Comparison of ENCODE assay signal across 8 cellular contexts in genomic region chr2:101883860-101884259, GRCh38.
DNase-seq lines count a peak whose midpoint lies in the region; ATAC-seq, FAIRE-seq and TF ChIP-seq lines count a peak whose summit lies in the region.

No MANE protein-coding gene starts in this region.

- H3K79me2 ChIP-seq in endothelial cell of umbilical vein (ENCODE audit: control insufficient read depth, insufficient read depth, low read length): peaks cover 41% of the 10 kb centered on the region

- H3K27ac Mint-ChIP-seq in natural killer cell: no peak overlapping the region

- no peak overlapping the region for H3K9ac ChIP-seq in endothelial cell of umbilical vein (replicated peaks; ENCODE audit: extremely low read depth, insufficient read depth, low read length)

- intact Hi-C loops in endothelial cell of umbilical vein (cut with micrococcal nuclease): loop anchor here (2.0 to 5.0 kb wide), 4 partner anchors 185 to 565 kb away; no protein-coding TSS in a partner anchor
- intact Hi-C loops in natural killer cell (cut with micrococcal nuclease): loop anchor here (1.0 kb wide), 2 partner anchors 356 to 565 kb away; no protein-coding TSS in a partner anchor

- H3K27me3 Mint-ChIP-seq in natural killer cell (ENCODE audit: low read depth in 2 of 2): no peaks in the 10 kb centered on the region

- POLR2A ChIA-PET in GM10248 (lab: Yijun Ruan, JAX): interaction anchor here (1.4 kb wide), 1 partner anchor 357 kb away, joined by 3 read pairs; no protein-coding TSS in a partner anchor
- POLR2A ChIA-PET in endothelial cell of umbilical vein (lab: Charles Lee): no interaction called here

- H3K9me3 Mint-ChIP-seq in natural killer cell: no peaks in the 10 kb centered on the region

- H2AFZ ChIP-seq in endothelial cell of umbilical vein (ENCODE audit: low read depth, low read length): no peak overlapping the region

- FAIRE-seq in HTR-8/SVneo (lab: Jason Lieb, UNC): no peak
- no peak for FAIRE-seq in endothelial cell of umbilical vein (lab: Jason Lieb, UNC)

- H3K4me1 ChIP-seq in endothelial cell of umbilical vein (ENCODE audit: control insufficient read depth, extremely low read depth, insufficient read depth, low read length): peaks cover 22% of the 10 kb centered on the region

- ATAC-seq in natural killer cell (peak; percentile 81 to 85 (median 81)), HG02571 (IDR thresholded peaks at IDR 0.05; ENCODE audit: unreplicated experiment) (no peak)

- DNase-seq in A172 (ENCODE audit: low spot score) (peak; percentile 55), GM10248 (ENCODE audit: extremely low spot score) (peak; percentile 39), HTR-8/SVneo (ENCODE audit: insufficient read length, low spot score) (peak; percentile 32), SW480 (ENCODE audit: low spot score) (peak; percentile 55), endothelial cell of umbilical vein (ENCODE audit: low read depth, low spot score) (peak; percentile 54), natural killer cell (no peak), middle frontal gyrus (ENCODE audit: extremely low spot score, low spot score) (no peak)

- dilution Hi-C loops in endothelial cell of umbilical vein (cut with MboI; ENCODE audit: extremely low pct_ligation_motif_present, low sequenced_read_pairs): no loop called here

- peaks cover 2% of the 10 kb centered on the region for H3K9me1 ChIP-seq in endothelial cell of umbilical vein (replicated peaks; ENCODE audit: control insufficient read depth, extremely low read depth, insufficient read depth, low read length)

- no peak overlapping the region for H3K4me3 Mint-ChIP-seq in natural killer cell

- H3K4me1 Mint-ChIP-seq in natural killer cell: no peaks in the 10 kb centered on the region

- H3K4me3 ChIP-seq in endothelial cell of umbilical vein (replicated peaks in 1 of 3; ENCODE audit: insufficient read depth in 1 of 3, low read depth in 1 of 3, low read length in 3 of 3): no peak overlapping the region

- no TSS peak for BruUV-seq in endothelial cell of umbilical vein (replicated peaks; lab: Mats Ljungman, UMichigan)

- no peaks in the 10 kb centered on the region for H3K27me3 ChIP-seq in endothelial cell of umbilical vein (ENCODE audit: control insufficient read depth in 2 of 2, insufficient read depth in 2 of 2, low read length in 2 of 2)

- CTCF ChIA-PET in GM10248 (lab: Yijun Ruan, JAX): interaction anchor here (0.6 to 4.7 kb wide), 48 partner anchors 8 to 568 kb away, joined by 3 to 50 read pairs (median 4); no protein-coding TSS in a partner anchor
- CTCF ChIA-PET in endothelial cell of umbilical vein (lab: Charles Lee): interaction anchor here (0.6 to 4.0 kb wide), 37 partner anchors 9 to 578 kb away, joined by 3 to 75 read pairs (median 5); no protein-coding TSS in a partner anchor

- TF ChIP-seq POLR2A in endothelial cell of umbilical vein (IDR thresholded peaks at IDR 0.05; ENCODE audit: low read depth, low read length): no peak

- no peak overlapping the region for H3K4me2 ChIP-seq in endothelial cell of umbilical vein (ENCODE audit: insufficient read depth, low read length)

- H4K20me1 ChIP-seq in endothelial cell of umbilical vein (replicated peaks; ENCODE audit: control insufficient read depth, extremely low read depth, insufficient read depth, low read length): peaks cover 12% of the 10 kb centered on the region

- H3K9me3 ChIP-seq in endothelial cell of umbilical vein (replicated peaks; ENCODE audit: control insufficient read depth, insufficient read depth, low read length): no peaks in the 10 kb centered on the region

- no peak overlapping the region for H3K27ac ChIP-seq in endothelial cell of umbilical vein (ENCODE audit: insufficient read depth, low read depth, low read length)

- TF ChIP-seq CTCF in GM10248 (IDR thresholded peaks at IDR 0.05; ENCODE audit: control extremely low read depth, extremely low read depth, low read depth, missing control alignments) (peak; percentile 37), endothelial cell of umbilical vein (IDR thresholded peaks at IDR 0.05; ENCODE audit: extremely low read depth in 1 of 2, insufficient read depth in 1 of 2, low read depth in 1 of 2, low read length in 2 of 2) (peak; percentile 33 to 53), natural killer cell (IDR thresholded peaks at IDR 0.05) (peak; percentile 66)

- H3K36me3 Mint-ChIP-seq in natural killer cell: peaks cover 16% of the 10 kb centered on the region

- peaks cover 10 to 30% of the 10 kb centered on the region in 2 experiments for H3K36me3 ChIP-seq in endothelial cell of umbilical vein (ENCODE audit: control insufficient read depth in 2 of 2, extremely low read depth in 1 of 2, insufficient read depth in 2 of 2, low read length in 2 of 2)

TF ChIP-seq in endothelial cell of umbilical vein, 7 proteins besides CTCF, POLR2A, EP300 and RAD21:
- TF ChIP-seq POLR2AphosphoS5 (IDR thresholded peaks at IDR 0.05; ENCODE audit: insufficient read depth, low read depth, low read length) (no peak), GATA2 (IDR thresholded peaks at IDR 0.05; ENCODE audit: insufficient read depth, insufficient read length, low read depth, low read length) (no peak), EZH2 (IDR thresholded peaks at IDR 0.05; ENCODE audit: borderline replicate concordance, low read depth, low read length, severe bottlenecking) (no peak), MAX (IDR thresholded peaks at IDR 0.05; ENCODE audit: insufficient read depth, insufficient read length) (no peak), FOS (IDR thresholded peaks at IDR 0.05; ENCODE audit: borderline replicate concordance, insufficient read depth, low read length) (no peak), JUN (IDR thresholded peaks at IDR 0.05; ENCODE audit: borderline replicate concordance, insufficient read depth, insufficient read length, low read depth) (no peak), MYC (IDR thresholded peaks at IDR 0.05; ENCODE audit: low read depth, low read length) (no peak)

Comparison
In these comparisons a context has a peak if more than half of its experiments do, and no peak if none do; other contexts are left out.
1. DNase-seq: peak in A172 (single experiment), GM10248 (single experiment), HTR-8/SVneo (single experiment), SW480 (single experiment) and endothelial cell of umbilical vein (single experiment); none in natural killer cell (single experiment) and middle frontal gyrus (single experiment).
2. Peak in every context shown above with its lines, with median percentiles within 50 percentile points of each other: CTCF ChIP-seq.